Comparison of ENCODE assay signal across 1 cellular context in the genomic region with DNA sequence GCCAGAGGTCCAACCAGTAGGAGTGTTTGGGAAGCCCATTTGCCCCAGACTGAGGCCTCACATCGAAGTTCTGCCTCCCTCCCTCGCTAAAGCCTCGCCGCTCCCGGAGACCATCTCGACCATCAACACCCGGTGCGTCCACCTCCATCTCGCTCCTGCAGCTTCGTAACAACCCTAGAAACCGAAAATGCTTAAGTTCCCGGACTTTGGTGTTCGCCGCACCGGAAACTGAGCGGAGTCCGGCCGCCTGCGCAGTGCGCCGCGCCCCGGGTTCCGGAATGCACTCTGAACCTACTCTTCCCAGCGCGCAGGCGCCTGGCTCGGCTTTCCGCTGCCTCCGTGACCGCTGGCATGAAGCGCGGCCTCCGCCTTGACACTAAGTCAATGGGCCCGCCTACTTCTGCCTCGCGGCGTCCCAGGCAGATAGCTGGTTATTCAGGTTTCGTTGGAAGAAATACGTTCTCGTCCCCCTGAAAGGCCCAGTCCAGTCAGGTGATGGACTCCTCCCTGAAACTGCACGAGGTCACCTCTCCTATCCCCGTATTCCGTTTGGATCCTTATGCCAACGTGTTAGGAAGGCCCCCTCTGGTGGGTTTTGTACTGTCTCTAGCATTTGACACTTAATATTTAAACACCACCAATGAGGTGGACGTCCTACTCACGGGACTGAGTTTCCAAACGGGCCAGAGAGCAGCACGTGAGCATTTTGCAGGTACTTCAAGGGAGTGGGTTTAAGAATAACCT.
A peak's percentile ranks its signal among the peaks of the same experiment; 100 is the strongest.
TF ChIP-seq lines count a peak whose summit lies in the region.

No MANE protein-coding gene starts in this region.

TF ChIP-seq in HepG2, 621 proteins besides CTCF, POLR2A, EP300 and RAD21 (continued from another document and continues in another):
- TF ChIP-seq, protein P1, sequence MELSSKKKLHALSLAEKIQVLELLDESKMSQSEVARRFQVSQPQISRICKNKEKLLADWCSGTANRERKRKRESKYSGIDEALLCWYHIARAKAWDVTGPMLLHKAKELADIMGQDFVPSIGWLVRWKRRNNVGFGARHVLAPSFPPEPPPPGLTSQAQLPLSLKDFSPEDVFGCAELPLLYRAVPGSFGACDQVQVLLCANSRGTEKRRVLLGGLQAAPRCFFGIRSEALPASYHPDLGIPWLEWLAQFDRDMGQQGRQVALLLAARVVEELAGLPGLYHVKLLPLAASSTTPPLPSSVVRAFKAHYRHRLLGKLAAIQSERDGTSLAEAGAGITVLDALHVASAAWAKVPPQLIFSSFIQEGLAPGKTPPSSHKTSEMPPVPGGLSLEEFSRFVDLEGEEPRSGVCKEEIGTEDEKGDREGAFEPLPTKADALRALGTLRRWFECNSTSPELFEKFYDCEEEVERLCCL (CRISPR knock-in tag; IDR thresholded peaks at IDR 0.05; ENCODE audit: borderline replicate concordance) = peak; percentile 54; the same call in 1 of the 2 replicates
- no peak for TF ChIP-seq ZBTB7A (CRISPR knock-in tag; IDR thresholded peaks at IDR 0.05)
- TF ChIP-seq AGO1 (IDR thresholded peaks at IDR 0.05; ENCODE audit: low read depth, low read length, poor library complexity, severe bottlenecking) = no peak
- TF ChIP-seq HHEX (CRISPR knock-in tag; IDR thresholded peaks at IDR 0.05) = no peak
- TF ChIP-seq ZNF703 (CRISPR knock-in tag; IDR thresholded peaks at IDR 0.05; ENCODE audit: borderline replicate concordance) = no peak
- no peak for TF ChIP-seq FOXJ3 (CRISPR knock-in tag; IDR thresholded peaks at IDR 0.05; ENCODE audit: borderline replicate concordance)
- TF ChIP-seq, protein P2, sequence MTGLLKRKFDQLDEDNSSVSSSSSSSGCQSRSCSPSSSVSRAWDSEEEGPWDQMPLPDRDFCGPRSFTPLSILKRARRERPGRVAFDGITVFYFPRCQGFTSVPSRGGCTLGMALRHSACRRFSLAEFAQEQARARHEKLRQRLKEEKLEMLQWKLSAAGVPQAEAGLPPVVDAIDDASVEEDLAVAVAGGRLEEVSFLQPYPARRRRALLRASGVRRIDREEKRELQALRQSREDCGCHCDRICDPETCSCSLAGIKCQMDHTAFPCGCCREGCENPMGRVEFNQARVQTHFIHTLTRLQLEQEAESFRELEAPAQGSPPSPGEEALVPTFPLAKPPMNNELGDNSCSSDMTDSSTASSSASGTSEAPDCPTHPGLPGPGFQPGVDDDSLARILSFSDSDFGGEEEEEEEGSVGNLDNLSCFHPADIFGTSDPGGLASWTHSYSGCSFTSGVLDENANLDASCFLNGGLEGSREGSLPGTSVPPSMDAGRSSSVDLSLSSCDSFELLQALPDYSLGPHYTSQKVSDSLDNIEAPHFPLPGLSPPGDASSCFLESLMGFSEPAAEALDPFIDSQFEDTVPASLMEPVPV (CRISPR knock-in tag; IDR thresholded peaks at IDR 0.05) = peak; percentile 90
- peak; percentile 89; the same call in 1 of the 2 replicates for TF ChIP-seq ZNF782 (CRISPR knock-in tag; IDR thresholded peaks at IDR 0.05; ENCODE audit: borderline replicate concordance)
- TF ChIP-seq, protein P3, sequence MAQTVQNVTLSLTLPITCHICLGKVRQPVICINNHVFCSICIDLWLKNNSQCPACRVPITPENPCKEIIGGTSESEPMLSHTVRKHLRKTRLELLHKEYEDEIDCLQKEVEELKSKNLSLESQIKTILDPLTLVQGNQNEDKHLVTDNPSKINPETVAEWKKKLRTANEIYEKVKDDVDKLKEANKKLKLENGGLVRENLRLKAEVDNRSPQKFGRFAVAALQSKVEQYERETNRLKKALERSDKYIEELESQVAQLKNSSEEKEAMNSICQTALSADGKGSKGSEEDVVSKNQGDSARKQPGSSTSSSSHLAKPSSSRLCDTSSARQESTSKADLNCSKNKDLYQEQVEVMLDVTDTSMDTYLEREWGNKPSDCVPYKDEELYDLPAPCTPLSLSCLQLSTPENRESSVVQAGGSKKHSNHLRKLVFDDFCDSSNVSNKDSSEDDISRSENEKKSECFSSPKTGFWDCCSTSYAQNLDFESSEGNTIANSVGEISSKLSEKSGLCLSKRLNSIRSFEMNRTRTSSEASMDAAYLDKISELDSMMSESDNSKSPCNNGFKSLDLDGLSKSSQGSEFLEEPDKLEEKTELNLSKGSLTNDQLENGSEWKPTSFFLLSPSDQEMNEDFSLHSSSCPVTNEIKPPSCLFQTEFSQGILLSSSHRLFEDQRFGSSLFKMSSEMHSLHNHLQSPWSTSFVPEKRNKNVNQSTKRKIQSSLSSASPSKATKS (CRISPR knock-in tag; IDR thresholded peaks at IDR 0.05) = peak; percentile 87; the same call in 1 of the 2 replicates
- TF ChIP-seq, protein P4, sequence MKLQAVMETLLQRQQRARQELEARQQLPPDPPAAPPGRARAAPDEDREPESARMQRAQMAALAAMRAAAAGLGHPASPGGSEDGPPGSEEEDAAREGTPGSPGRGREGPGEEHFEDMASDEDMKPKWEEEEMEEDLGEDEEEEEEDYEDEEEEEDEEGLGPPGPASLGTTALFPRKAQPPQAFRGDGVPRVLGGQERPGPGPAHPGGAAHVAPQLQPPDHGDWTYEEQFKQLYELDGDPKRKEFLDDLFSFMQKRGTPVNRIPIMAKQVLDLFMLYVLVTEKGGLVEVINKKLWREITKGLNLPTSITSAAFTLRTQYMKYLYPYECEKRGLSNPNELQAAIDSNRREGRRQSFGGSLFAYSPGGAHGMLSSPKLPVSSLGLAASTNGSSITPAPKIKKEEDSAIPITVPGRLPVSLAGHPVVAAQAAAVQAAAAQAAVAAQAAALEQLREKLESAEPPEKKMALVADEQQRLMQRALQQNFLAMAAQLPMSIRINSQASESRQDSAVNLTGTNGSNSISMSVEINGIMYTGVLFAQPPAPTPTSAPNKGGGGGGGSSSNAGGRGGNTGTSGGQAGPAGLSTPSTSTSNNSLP (IDR thresholded peaks at IDR 0.05; ENCODE audit: low read depth, low read length) = no peak
- 0 out of 2 replicates have a peak, but pooled peaks have one; percentile 24 for TF ChIP-seq ZKSCAN1 (IDR thresholded peaks at IDR 0.05; ENCODE audit: low read length)
- TF ChIP-seq, protein P5, sequence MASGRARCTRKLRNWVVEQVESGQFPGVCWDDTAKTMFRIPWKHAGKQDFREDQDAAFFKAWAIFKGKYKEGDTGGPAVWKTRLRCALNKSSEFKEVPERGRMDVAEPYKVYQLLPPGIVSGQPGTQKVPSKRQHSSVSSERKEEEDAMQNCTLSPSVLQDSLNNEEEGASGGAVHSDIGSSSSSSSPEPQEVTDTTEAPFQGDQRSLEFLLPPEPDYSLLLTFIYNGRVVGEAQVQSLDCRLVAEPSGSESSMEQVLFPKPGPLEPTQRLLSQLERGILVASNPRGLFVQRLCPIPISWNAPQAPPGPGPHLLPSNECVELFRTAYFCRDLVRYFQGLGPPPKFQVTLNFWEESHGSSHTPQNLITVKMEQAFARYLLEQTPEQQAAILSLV (CRISPR knock-in tag; IDR thresholded peaks at IDR 0.05; ENCODE audit: borderline replicate concordance) = peak; percentile 57; the same call in 1 of the 2 replicates
- peak; percentile 94 for TF ChIP-seq ZFX (CRISPR knock-in tag; IDR thresholded peaks at IDR 0.05; ENCODE audit: low read depth)
- no peak; the same call in 1 of the 2 replicates for TF ChIP-seq ZNF225 (CRISPR knock-in tag; IDR thresholded peaks at IDR 0.05)
- TF ChIP-seq, protein P6, sequence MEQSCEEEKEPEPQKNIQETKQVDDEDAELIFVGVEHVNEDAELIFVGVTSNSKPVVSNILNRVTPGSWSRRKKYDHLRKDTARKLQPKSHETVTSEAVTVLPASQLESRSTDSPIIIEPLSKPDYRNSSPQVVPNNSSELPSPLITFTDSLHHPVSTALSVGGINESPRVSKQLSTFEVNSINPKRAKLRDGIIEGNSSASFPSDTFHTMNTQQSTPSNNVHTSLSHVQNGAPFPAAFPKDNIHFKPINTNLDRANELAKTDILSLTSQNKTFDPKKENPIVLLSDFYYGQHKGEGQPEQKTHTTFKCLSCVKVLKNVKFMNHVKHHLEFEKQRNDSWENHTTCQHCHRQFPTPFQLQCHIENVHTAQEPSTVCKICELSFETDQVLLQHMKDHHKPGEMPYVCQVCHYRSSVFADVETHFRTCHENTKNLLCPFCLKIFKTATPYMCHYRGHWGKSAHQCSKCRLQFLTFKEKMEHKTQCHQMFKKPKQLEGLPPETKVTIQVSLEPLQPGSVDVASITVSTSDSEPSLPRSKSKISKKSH (CRISPR knock-in tag; IDR thresholded peaks at IDR 0.05; ENCODE audit: borderline replicate concordance) = peak; percentile 96
- TF ChIP-seq ZNF12 (CRISPR knock-in tag; IDR thresholded peaks at IDR 0.05) = peak; percentile 49; the same call in 1 of the 2 replicates
- peak; percentile 62; the same call in 1 of the 2 replicates for TF ChIP-seq ZNF121 (CRISPR knock-in tag; IDR thresholded peaks at IDR 0.05)
- TF ChIP-seq ZSCAN29 (CRISPR knock-in tag; conservative IDR thresholded peaks at IDR 0.05) = peak; percentile 89
- peak; percentile 90 for TF ChIP-seq ZNF556 (CRISPR knock-in tag; IDR thresholded peaks at IDR 0.05; ENCODE audit: borderline replicate concordance)
- peak; percentile 67; the same call in 1 of the 2 replicates for TF ChIP-seq HES4 (CRISPR knock-in tag; IDR thresholded peaks at IDR 0.05; ENCODE audit: borderline replicate concordance)
- TF ChIP-seq ZNF33B (CRISPR knock-in tag; IDR thresholded peaks at IDR 0.05) = peak; percentile 72
- no peak for TF ChIP-seq TCF7L2 (IDR thresholded peaks at IDR 0.05; ENCODE audit: low read depth, low read length)
- TF ChIP-seq SNRNP70 (IDR thresholded peaks at IDR 0.05; ENCODE audit: low read depth, low read length) = no peak
- TF ChIP-seq, protein P7, sequence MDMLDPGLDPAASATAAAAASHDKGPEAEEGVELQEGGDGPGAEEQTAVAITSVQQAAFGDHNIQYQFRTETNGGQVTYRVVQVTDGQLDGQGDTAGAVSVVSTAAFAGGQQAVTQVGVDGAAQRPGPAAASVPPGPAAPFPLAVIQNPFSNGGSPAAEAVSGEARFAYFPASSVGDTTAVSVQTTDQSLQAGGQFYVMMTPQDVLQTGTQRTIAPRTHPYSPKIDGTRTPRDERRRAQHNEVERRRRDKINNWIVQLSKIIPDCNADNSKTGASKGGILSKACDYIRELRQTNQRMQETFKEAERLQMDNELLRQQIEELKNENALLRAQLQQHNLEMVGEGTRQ (IDR thresholded peaks at IDR 0.05; ENCODE audit: low read depth, low read length) = peak; percentile 55; the same call in 1 of the 2 replicates
- TF ChIP-seq, protein P7 (CRISPR knock-in tag; IDR thresholded peaks at IDR 0.05; ENCODE audit: borderline replicate concordance) = peak; percentile 78
- TF ChIP-seq, protein P8, sequence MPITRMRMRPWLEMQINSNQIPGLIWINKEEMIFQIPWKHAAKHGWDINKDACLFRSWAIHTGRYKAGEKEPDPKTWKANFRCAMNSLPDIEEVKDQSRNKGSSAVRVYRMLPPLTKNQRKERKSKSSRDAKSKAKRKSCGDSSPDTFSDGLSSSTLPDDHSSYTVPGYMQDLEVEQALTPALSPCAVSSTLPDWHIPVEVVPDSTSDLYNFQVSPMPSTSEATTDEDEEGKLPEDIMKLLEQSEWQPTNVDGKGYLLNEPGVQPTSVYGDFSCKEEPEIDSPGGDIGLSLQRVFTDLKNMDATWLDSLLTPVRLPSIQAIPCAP (CRISPR knock-in tag; IDR thresholded peaks at IDR 0.05; ENCODE audit: low read depth) = peak; percentile 82; the same call in 1 of the 2 replicates
- TF ChIP-seq HOXA9 (CRISPR knock-in tag; IDR thresholded peaks at IDR 0.05; ENCODE audit: borderline replicate concordance) = peak; percentile 58; the same call in 1 of the 2 replicates
- TF ChIP-seq, protein P9, sequence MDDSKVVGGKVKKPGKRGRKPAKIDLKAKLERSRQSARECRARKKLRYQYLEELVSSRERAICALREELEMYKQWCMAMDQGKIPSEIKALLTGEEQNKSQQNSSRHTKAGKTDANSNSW (CRISPR knock-in tag; IDR thresholded peaks at IDR 0.05; ENCODE audit: borderline replicate concordance) = no peak
- 0 out of 2 replicates have a peak, but pooled peaks have one; percentile 53 for TF ChIP-seq ZNF205 (CRISPR knock-in tag; IDR thresholded peaks at IDR 0.05)
- TF ChIP-seq ZNF549 (CRISPR knock-in tag; IDR thresholded peaks at IDR 0.05) = no peak
- peak; percentile 74; the same call in 1 of the 2 replicates for TF ChIP-seq ZNF841 (CRISPR knock-in tag; IDR thresholded peaks at IDR 0.05; ENCODE audit: borderline replicate concordance)
- TF ChIP-seq ZKSCAN8 (CRISPR knock-in tag; IDR thresholded peaks at IDR 0.05; ENCODE audit: borderline replicate concordance) = peak; percentile 47; the same call in 1 of the 2 replicates
- TF ChIP-seq NONO (IDR thresholded peaks at IDR 0.05) = no peak
- TF ChIP-seq NONO (CRISPR knock-in tag; conservative IDR thresholded peaks at IDR 0.05) = peak; percentile 92
- TF ChIP-seq POLR2AphosphoS2 (IDR thresholded peaks at IDR 0.05; ENCODE audit: low read depth, low read length) = no peak
- peak; percentile 93 for TF ChIP-seq SAP130 (CRISPR knock-in tag; IDR thresholded peaks at IDR 0.05; ENCODE audit: low read depth)
- TF ChIP-seq, protein P10, sequence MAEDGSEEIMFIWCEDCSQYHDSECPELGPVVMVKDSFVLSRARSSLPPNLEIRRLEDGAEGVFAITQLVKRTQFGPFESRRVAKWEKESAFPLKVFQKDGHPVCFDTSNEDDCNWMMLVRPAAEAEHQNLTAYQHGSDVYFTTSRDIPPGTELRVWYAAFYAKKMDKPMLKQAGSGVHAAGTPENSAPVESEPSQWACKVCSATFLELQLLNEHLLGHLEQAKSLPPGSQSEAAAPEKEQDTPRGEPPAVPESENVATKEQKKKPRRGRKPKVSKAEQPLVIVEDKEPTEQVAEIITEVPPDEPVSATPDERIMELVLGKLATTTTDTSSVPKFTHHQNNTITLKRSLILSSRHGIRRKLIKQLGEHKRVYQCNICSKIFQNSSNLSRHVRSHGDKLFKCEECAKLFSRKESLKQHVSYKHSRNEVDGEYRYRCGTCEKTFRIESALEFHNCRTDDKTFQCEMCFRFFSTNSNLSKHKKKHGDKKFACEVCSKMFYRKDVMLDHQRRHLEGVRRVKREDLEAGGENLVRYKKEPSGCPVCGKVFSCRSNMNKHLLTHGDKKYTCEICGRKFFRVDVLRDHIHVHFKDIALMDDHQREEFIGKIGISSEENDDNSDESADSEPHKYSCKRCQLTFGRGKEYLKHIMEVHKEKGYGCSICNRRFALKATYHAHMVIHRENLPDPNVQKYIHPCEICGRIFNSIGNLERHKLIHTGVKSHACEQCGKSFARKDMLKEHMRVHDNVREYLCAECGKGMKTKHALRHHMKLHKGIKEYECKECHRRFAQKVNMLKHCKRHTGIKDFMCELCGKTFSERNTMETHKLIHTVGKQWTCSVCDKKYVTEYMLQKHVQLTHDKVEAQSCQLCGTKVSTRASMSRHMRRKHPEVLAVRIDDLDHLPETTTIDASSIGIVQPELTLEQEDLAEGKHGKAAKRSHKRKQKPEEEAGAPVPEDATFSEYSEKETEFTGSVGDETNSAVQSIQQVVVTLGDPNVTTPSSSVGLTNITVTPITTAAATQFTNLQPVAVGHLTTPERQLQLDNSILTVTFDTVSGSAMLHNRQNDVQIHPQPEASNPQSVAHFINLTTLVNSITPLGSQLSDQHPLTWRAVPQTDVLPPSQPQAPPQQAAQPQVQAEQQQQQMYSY (CRISPR knock-in tag; IDR thresholded peaks at IDR 0.05) = peak; percentile 77; the same call in 1 of the 2 replicates
- peak; percentile 70 for TF ChIP-seq CCDC6 (CRISPR knock-in tag; IDR thresholded peaks at IDR 0.05)
- no peak for TF ChIP-seq ZFYVE20 (CRISPR knock-in tag; IDR thresholded peaks at IDR 0.05; ENCODE audit: borderline replicate concordance, low read depth)
- no peak for TF ChIP-seq FOXP1 (IDR thresholded peaks at IDR 0.05)
- TF ChIP-seq FOXP1 (CRISPR knock-in tag; IDR thresholded peaks at IDR 0.05) = no peak
- TF ChIP-seq SOX5 (CRISPR knock-in tag; IDR thresholded peaks at IDR 0.05; ENCODE audit: borderline replicate concordance) = peak; percentile 65
- peak; percentile 94 for TF ChIP-seq POLR2AphosphoS5 (IDR thresholded peaks at IDR 0.05; ENCODE audit: low read depth, low read length)
